8 cellular contexts compared by ENCODE assay signal in genomic region chr13:51534075-51534817, GRCh38. TPM values are rescaled to one million over a fixed set of nuclear protein-coding genes. Genes with fewer than 3 reads are reported as not detected.
DNase-seq lines count a peak whose midpoint lies in the region; ATAC-seq and TF ChIP-seq lines count a peak whose summit lies in the region.
"Had no signal": no experiment of that assay in that cellular context is flagged by ENCODE, and none has a peak within 500 bp of the region (broad histone marks: within the 10 kb centered on the region; RNA-seq: fewer than 3 reads in every experiment).

No MANE protein-coding gene starts in this region.

- peaks cover 19% of the 10 kb centered on the region for H3K9me3 Mint-ChIP-seq in activated CD4-positive, alpha-beta T cell treated with anti-CD3 and anti-CD28 coated beads, Interleukin-2, amount 10 ng/mL, durations not matched to agents 24 days and 14 days
- no peaks in the 10 kb centered on the region for H3K9me3 Mint-ChIP-seq in stimulated activated memory B cell treated with anti-CD40 and anti-IgM and Interleukin-4, amounts not matched to agents 10 μg/mL and 1 μg/mL and 100 μg/mL, for 72 hours

- peak; percentile 51 for ATAC-seq in HG02610 (IDR thresholded peaks at IDR 0.05; ENCODE audit: unreplicated experiment)
- peak in 3 of 8 donors; percentile 51 to 70 (median 68) for ATAC-seq in heart right ventricle
- no peak for ATAC-seq in stimulated activated memory B cell treated with anti-CD40 and anti-IgM and Interleukin-4, amounts not matched to agents 10 μg/mL and 1 μg/mL and 100 μg/mL, for 72 hours
- no peak for ATAC-seq in GM21576 (IDR thresholded peaks at IDR 0.05; ENCODE audit: unreplicated experiment)

- H3K27ac ChIP-seq in heart right ventricle, result peak overlapping the region in 1 of 10 donors; percentile 2

- H3K27ac Mint-ChIP-seq in activated CD4-positive, alpha-beta T cell treated with anti-CD3 and anti-CD28 coated beads, Interleukin-2, amount 10 ng/mL, durations not matched to agents 24 days and 14 days, result no peak overlapping the region
- H3K27ac Mint-ChIP-seq in stimulated activated memory B cell treated with anti-CD40 and anti-IgM and Interleukin-4, amounts not matched to agents 10 μg/mL and 1 μg/mL and 100 μg/mL, for 72 hours, result peak overlapping the region; percentile 32

- H3K4me1 ChIP-seq in heart right ventricle, result peaks cover 0 to 29% (median 0%) of the 10 kb centered on the region in 9 donors

- peaks cover 0 to 11% (median 0%) of the 10 kb centered on the region in 11 donors for H3K9me3 ChIP-seq in heart right ventricle

- H3K27me3 ChIP-seq in heart right ventricle, result no peaks in the 10 kb centered on the region

- peak overlapping the region; percentile 34 for H3K4me3 Mint-ChIP-seq in activated CD4-positive, alpha-beta T cell treated with anti-CD3 and anti-CD28 coated beads, Interleukin-2, amount 10 ng/mL, durations not matched to agents 24 days and 14 days
- H3K4me3 Mint-ChIP-seq in stimulated activated memory B cell treated with anti-CD40 and anti-IgM and Interleukin-4, amounts not matched to agents 10 μg/mL and 1 μg/mL and 100 μg/mL, for 72 hours, result no peak overlapping the region

- H3K36me3 ChIP-seq in heart right ventricle, result no peaks in the 10 kb centered on the region

- no peaks in the 10 kb centered on the region for H3K27me3 Mint-ChIP-seq in activated CD4-positive, alpha-beta T cell treated with anti-CD3 and anti-CD28 coated beads, Interleukin-2, amount 10 ng/mL, durations not matched to agents 24 days and 14 days
- no peaks in the 10 kb centered on the region for H3K27me3 Mint-ChIP-seq in stimulated activated memory B cell treated with anti-CD40 and anti-IgM and Interleukin-4, amounts not matched to agents 10 μg/mL and 1 μg/mL and 100 μg/mL, for 72 hours

- H3K4me3 ChIP-seq in heart right ventricle, result no peak overlapping the region

- H3K36me3 Mint-ChIP-seq in activated CD4-positive, alpha-beta T cell treated with anti-CD3 and anti-CD28 coated beads, Interleukin-2, amount 10 ng/mL, durations not matched to agents 24 days and 14 days (ENCODE audit: low read depth), result peaks cover 9% of the 10 kb centered on the region
- no peaks in the 10 kb centered on the region for H3K36me3 Mint-ChIP-seq in stimulated activated memory B cell treated with anti-CD40 and anti-IgM and Interleukin-4, amounts not matched to agents 10 μg/mL and 1 μg/mL and 100 μg/mL, for 72 hours

- TF ChIP-seq CTCF in heart right ventricle (IDR thresholded peaks at IDR 0.05), result no peak

- H3K4me1 Mint-ChIP-seq in activated CD4-positive, alpha-beta T cell treated with anti-CD3 and anti-CD28 coated beads, Interleukin-2, amount 10 ng/mL, durations not matched to agents 24 days and 14 days, result peaks cover 40% of the 10 kb centered on the region
- H3K4me1 Mint-ChIP-seq in stimulated activated memory B cell treated with anti-CD40 and anti-IgM and Interleukin-4, amounts not matched to agents 10 μg/mL and 1 μg/mL and 100 μg/mL, for 72 hours, result peaks cover 27% of the 10 kb centered on the region

- 65 to 72% methylated on average over 6 of the region's 6 CpGs for WGBS in heart right ventricle, 2 donors

- intact Hi-C loops in activated CD4-positive, alpha-beta T cell treated with anti-CD3 and anti-CD28 coated beads, Interleukin-2, amount 10 ng/mL, durations not matched to agents 24 days and 14 days (cut with micrococcal nuclease), result loop anchor here (5.0 kb wide), 1 partner anchor 48 kb away; the partner anchor contains the start of gene WDFY2
- intact Hi-C loops in heart right ventricle (cut with DNase I), result no loop called here

- DNase-seq in activated CD4-positive, alpha-beta T cell treated with anti-CD3 and anti-CD28 coated beads, Interleukin-2, amount 10 ng/mL, durations not matched to agents 24 days and 14 days, result peak; percentile 84
- DNase-seq in heart right ventricle, result peak; percentile 15 to 21
- no peak for DNase-seq in SHP77 treated with DMSO at 0.1 percent for 48 hours (lab: John Stamatoyannopoulos, UW)
- DNase-seq in NCI-H526 (lab: John Stamatoyannopoulos, UW), result no peak
- DNase-seq: HCEC 1CT had no signal

RNA-seq across cellular contexts. Expression of gene WDFY2, which starts 50.0 kb away (rescaled TPM):
- 9.1 and 11.1 TPM in 2 replicates for total RNA-seq in activated CD4-positive, alpha-beta T cell treated with anti-CD3 and anti-CD28 coated beads, Interleukin-2, amount 10 ng/mL, durations not matched to agents 24 days and 14 days
- 1 to 10 TPM; 4.7 to 7.5 (median 6.2) TPM for total RNA-seq in heart right ventricle
- 1 to 10 TPM; 2.4 to 2.6 TPM for polyA plus RNA-seq in heart right ventricle

Comparison
In these comparisons a context has a peak if more than half of its experiments do, and no peak if none do; other contexts are left out.
1. DNase-seq: peak in activated CD4-positive, alpha-beta T cell treated with anti-CD3 and anti-CD28 coated beads, Interleukin-2, amount 10 ng/mL, durations not matched to agents 24 days and 14 days (single experiment) and heart right ventricle (2 of 2); none in SHP77 treated with DMSO at 0.1 percent for 48 hours (single experiment) and NCI-H526 (0 of 2).